ENCODE assay signal across 7 cellular contexts in the genomic region with DNA sequence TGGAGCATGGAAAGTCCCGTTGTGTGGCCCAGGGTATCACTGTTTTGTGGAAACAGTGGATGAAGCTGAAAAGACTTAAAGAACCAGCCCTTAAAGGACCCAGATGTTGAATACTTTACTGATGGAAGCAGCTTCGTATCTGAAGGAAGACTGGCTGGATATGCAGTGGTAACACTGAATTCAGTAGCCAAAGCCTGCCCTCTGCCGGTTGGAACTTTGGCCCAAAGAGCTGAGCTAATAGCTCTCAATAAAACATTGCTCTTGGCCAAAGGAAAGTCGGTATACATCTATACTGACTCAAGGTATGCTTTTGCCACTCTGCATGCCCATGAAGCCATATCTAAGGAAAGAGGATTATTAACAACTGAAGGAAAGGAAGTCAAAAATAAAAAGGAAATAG.
DNase-seq lines count a peak whose midpoint lies in the region; ATAC-seq and TF ChIP-seq lines count a peak whose summit lies in the region.

No MANE protein-coding gene starts in this region.

- ATAC-seq in upper lobe of right lung (peak; percentile 70), GM19397 (IDR thresholded peaks at IDR 0.05; ENCODE audit: unreplicated experiment) (no peak)

- no peak overlapping the region for H3K4me3 ChIP-seq in upper lobe of right lung

- H3K9me3 ChIP-seq in upper lobe of right lung = no peaks in the 10 kb centered on the region

- no peaks in the 10 kb centered on the region for H3K27me3 ChIP-seq in upper lobe of right lung

- intact Hi-C loops in upper lobe of right lung (cut with DNase I) = no loop called here

- peak in 57 of 76 experiments; percentile 1 to 83 (median 40) for DNase-seq in HUDEP-2 (lab: John Stamatoyannopoulos, UW; ENCODE audit: unreplicated experiment in 76 of 76)
- DNase-seq in SHP77 treated with DMSO at 0.1 percent for 48 hours (lab: John Stamatoyannopoulos, UW) = peak; percentile 41
- peak; percentile 6 for DNase-seq in effector CD8-positive, alpha-beta T cell (lab: John Stamatoyannopoulos, UW)
- DNase-seq in lung microvascular endothelial cell (ENCODE audit: low read depth in 2 of 2) = peak; percentile 35 to 45
- DNase-seq in upper lobe of right lung = peak; percentile 82

- no peaks in the 10 kb centered on the region for H3K4me1 ChIP-seq in upper lobe of right lung

- TF ChIP-seq CTCF in GM12872 (IDR thresholded peaks at IDR 0.05; ENCODE audit: insufficient read depth, low read depth, low read length) = peak; percentile 63
- TF ChIP-seq CTCF in upper lobe of right lung (IDR thresholded peaks at IDR 0.05) = peak; percentile 56

- no peak overlapping the region for H3K27ac ChIP-seq in upper lobe of right lung

- no peaks in the 10 kb centered on the region for H3K36me3 ChIP-seq in upper lobe of right lung

Comparison
In these comparisons a context has a peak if more than half of its experiments do, and no peak if none do; other contexts are left out.
1. DNase-seq: peak in every context shown above with its lines; median percentile 82 in upper lobe of right lung; 41 in SHP77 treated with DMSO at 0.1 percent for 48 hours; 40 in HUDEP-2; 40 in lung microvascular endothelial cell; 6 in effector CD8-positive, alpha-beta T cell.